ENCODE assay signal across 1 cellular context in genomic region chr18:3261393-3262233, GRCh38.
TF ChIP-seq lines count a peak whose summit lies in the region.

TSS of gene MYL12B (plus strand) at chr18:3262133. CDS start at chr18:3272899, 10,766 bp downstream.

TF ChIP-seq in K562, 482 proteins besides CTCF, POLR2A, EP300 and RAD21 (continued from another document and continues in another):
- TF ChIP-seq PKNOX1 (IDR thresholded peaks at IDR 0.05) (no peak), ZNF398 (CRISPR knock-in tag; IDR thresholded peaks at IDR 0.05) (no peak), ZNF347 (CRISPR knock-in tag; IDR thresholded peaks at IDR 0.05; ENCODE audit: low read depth) (no peak), ZNF584 (CRISPR knock-in tag; IDR thresholded peaks at IDR 0.05; ENCODE audit: low read depth) (0 out of 2 replicates have a peak, but pooled peaks have one; percentile 65), NCOA6 (IDR thresholded peaks at IDR 0.05) (no peak), ARID3A (IDR thresholded peaks at IDR 0.05; ENCODE audit: borderline replicate concordance, low read depth, low read length) (no peak; the same call in 1 of the 2 replicates), ZNF586 (CRISPR knock-in tag; conservative IDR thresholded peaks at IDR 0.05) (no peak), ZNF217 (CRISPR knock-in tag; IDR thresholded peaks at IDR 0.05) (no peak), TAF9B (IDR thresholded peaks at IDR 0.05; ENCODE audit: partially characterized antibody) (peak; percentile 77), CBX3 (IDR thresholded peaks at IDR 0.05; ENCODE audit: borderline replicate concordance in 1 of 2, low read length in 2 of 2) (no peak), KHSRP (IDR thresholded peaks at IDR 0.05) (no peak), MTF1 (CRISPR knock-in tag; IDR thresholded peaks at IDR 0.05; ENCODE audit: borderline replicate concordance) (no peak), ZNF695 (CRISPR knock-in tag; IDR thresholded peaks at IDR 0.05) (0 out of 2 replicates have a peak, but pooled peaks have one; percentile 49), HNRNPH1 (optimal IDR thresholded peaks at IDR 0.05; ENCODE audit: low read depth, low read length) (no peak), SMARCA5 (IDR thresholded peaks at IDR 0.05) (no peak), RBM22 (IDR thresholded peaks at IDR 0.05; ENCODE audit: low read depth, low read length, poor library complexity, severe bottlenecking) (peak; percentile 29), TEAD1 (CRISPR knock-in tag; IDR thresholded peaks at IDR 0.05) (peak; percentile 100), ZC3H8 (IDR thresholded peaks at IDR 0.05) (no peak), DIDO1 (tag; IDR thresholded peaks at IDR 0.05; ENCODE audit: low read depth) (peak; percentile 76; the same call in 1 of the 2 replicates), CC2D1A (IDR thresholded peaks at IDR 0.05) (no peak; the same call in 1 of the 2 replicates), KAT8 (IDR thresholded peaks at IDR 0.05; ENCODE audit: low read depth) (no peak), ZNF140 (CRISPR knock-in tag; IDR thresholded peaks at IDR 0.05) (no peak), NR4A1 (CRISPR knock-in tag; IDR thresholded peaks at IDR 0.05) (peak; percentile 77; the same call in 1 of the 2 replicates), NR4A1 (tag; IDR thresholded peaks at IDR 0.05) (no peak), SREBF2 (CRISPR knock-in tag; IDR thresholded peaks at IDR 0.05) (no peak), ETV1 (tag; conservative IDR thresholded peaks at IDR 0.05; ENCODE audit: low read depth) (peak; percentile 95), KLF16 (IDR thresholded peaks at IDR 0.05) (no peak), SMARCC2 (IDR thresholded peaks at IDR 0.05; ENCODE audit: low read depth) (0 out of 2 replicates have a peak, but pooled peaks have one; percentile 42), ATF1 (CRISPR knock-in tag; IDR thresholded peaks at IDR 0.05) (no peak), ATF1 (tag; IDR thresholded peaks at IDR 0.05) (peak; percentile 90), SAP30 (IDR thresholded peaks at IDR 0.05; ENCODE audit: borderline replicate concordance, insufficient read depth, low read depth, low read length, poor library complexity, severe bottlenecking) (peak; percentile 81), ZNF696 (CRISPR knock-in tag; conservative IDR thresholded peaks at IDR 0.05) (no peak), PRMT5 (CRISPR knock-in tag; IDR thresholded peaks at IDR 0.05) (no peak), ZNF253 (CRISPR knock-in tag; conservative IDR thresholded peaks at IDR 0.05) (no peak), ZNF551 (CRISPR knock-in tag; IDR thresholded peaks at IDR 0.05) (no peak), NKRF (IDR thresholded peaks at IDR 0.05; ENCODE audit: borderline replicate concordance) (peak; percentile 83), ZMIZ1 (IDR thresholded peaks at IDR 0.05; ENCODE audit: low read depth in 2 of 2, low read length in 2 of 2) (0 out of 4 replicates have a peak, but pooled peaks of 1 of the 2 experiments have one; percentile 8), CBX5 (IDR thresholded peaks at IDR 0.05; ENCODE audit: borderline replicate concordance, low read depth) (no peak), ZNF239 (CRISPR knock-in tag; IDR thresholded peaks at IDR 0.05) (no peak), HMGXB4 (CRISPR knock-in tag; IDR thresholded peaks at IDR 0.05) (peak; percentile 70; the same call in 1 of the 2 replicates), SIX5 (IDR thresholded peaks at IDR 0.05; ENCODE audit: borderline replicate concordance in 1 of 2, insufficient read depth in 1 of 2, low read depth in 1 of 2, low read length in 2 of 2) (peak; percentile 36 to 46; a peak in 2 of 4 replicates), RBM34 (IDR thresholded peaks at IDR 0.05; ENCODE audit: borderline replicate concordance, insufficient read depth, low read length) (no peak), PPARD (CRISPR knock-in tag; IDR thresholded peaks at IDR 0.05) (no peak), DPF2 (IDR thresholded peaks at IDR 0.05) (peak; percentile 63), SIN3B (IDR thresholded peaks at IDR 0.05; ENCODE audit: low read depth) (peak; percentile 85), ZBTB11 (CRISPR knock-in tag; IDR thresholded peaks at IDR 0.05) (peak; percentile 78 to 96 (median 87); a peak in 5 of 6 replicates), KDM1A (IDR thresholded peaks at IDR 0.05) (no peak; a peak in 1 of 4 replicates), ETS2 (tag; IDR thresholded peaks at IDR 0.05; ENCODE audit: borderline replicate concordance, poor library complexity, severe bottlenecking) (peak; percentile 34), BCOR (IDR thresholded peaks at IDR 0.05) (peak; percentile 63; the same call in 1 of the 2 replicates), CHD4 (IDR thresholded peaks at IDR 0.05; ENCODE audit: insufficient read depth, insufficient replicate concordance, low read depth, low read length, poor library complexity, severe bottlenecking) (no peak), ZKSCAN8 (CRISPR knock-in tag; IDR thresholded peaks at IDR 0.05) (no peak), TCF7L2 (IDR thresholded peaks at IDR 0.05; ENCODE audit: low read depth, low read length) (peak; percentile 90), RNF219 (CRISPR knock-in tag; IDR thresholded peaks at IDR 0.05) (no peak)
